Comparison of ENCODE assay signal across 4 cellular contexts in the genomic region with DNA sequence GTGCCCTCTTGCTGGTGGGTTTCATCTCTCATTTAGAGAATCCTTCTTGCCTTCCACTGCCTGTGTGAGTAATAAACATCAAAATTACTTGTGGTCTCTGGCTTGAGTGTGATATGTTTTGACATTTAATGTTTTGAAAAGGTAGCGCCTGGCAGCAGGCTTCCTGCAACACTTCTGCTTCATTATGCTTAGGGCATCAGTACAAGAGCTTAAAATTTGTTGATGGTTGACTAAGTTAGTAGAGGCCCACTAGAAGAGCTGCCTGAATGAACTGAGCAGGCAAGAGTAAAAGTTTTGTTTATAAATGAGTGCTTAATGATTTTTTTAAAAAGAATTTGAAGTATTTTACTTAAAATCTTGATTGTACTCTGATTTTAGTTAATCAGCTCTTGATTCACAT. TPM values are rescaled to one million over a fixed set of nuclear protein-coding genes. Genes with fewer than 3 reads are reported as not detected.
"Had no signal": no experiment of that assay in that cellular context is flagged by ENCODE, and none has a peak within 500 bp of the region (broad histone marks: within the 10 kb centered on the region; RNA-seq: fewer than 3 reads in every experiment).

No MANE protein-coding gene starts in this region.

- H3K4me3 ChIP-seq: GM12878 had no signal

- ATAC-seq: GM12878 had no signal

- DNase-seq: GDM1, GF-D8 had no signal

RNA-seq across cellular contexts. Expression of a gene that starts 6.5 kb away (rescaled TPM):
- total RNA-seq: G401, GM12878 had no signal
- polyA plus RNA-seq: GM12878 had no signal
